Comparison of ENCODE assay signal across 8 cellular contexts in genomic region chr1:205343431-205344009, GRCh38. TPM values are rescaled to one million over a fixed set of nuclear protein-coding genes. Genes with fewer than 3 reads are reported as not detected.
DNase-seq lines count a peak whose midpoint lies in the region; ATAC-seq and TF ChIP-seq lines count a peak whose summit lies in the region.

No MANE protein-coding gene starts in this region.

- WGBS in thyroid gland, 2 donors: 7 to 8% methylated on average over 3 to 5 of the region's 57 CpGs

- in situ Hi-C loops in brain microvascular endothelial cell (cut with HindIII; ENCODE audit: low pct_ligation_motif_present, low sequenced_read_pairs): no loop called here

- peaks cover 13 to 26% of the 10 kb centered on the region in 2 donors for H3K4me1 ChIP-seq in thyroid gland

- no peaks in the 10 kb centered on the region for H3K9me3 ChIP-seq in thyroid gland

- TF ChIP-seq POLR2A in thyroid gland (IDR thresholded peaks at IDR 0.05): no peak

- peak overlapping the region; percentile 27 for H3K4me3 ChIP-seq in brain microvascular endothelial cell (ENCODE audit: low read depth, low read length)
- peak overlapping the region in 1 of 3 donors; percentile 53 for H3K4me3 ChIP-seq in thyroid gland (replicated peaks in 1 of 3)

- H3K27me3 ChIP-seq in brain microvascular endothelial cell (replicated peaks) (peaks cover 45% of the 10 kb centered on the region), thyroid gland (no peaks in the 10 kb centered on the region)

- intact Hi-C loops in thyroid gland (cut with DNase I): no loop called here

- H3K36me3 ChIP-seq in brain microvascular endothelial cell (replicated peaks): no peaks in the 10 kb centered on the region
- H3K36me3 ChIP-seq in thyroid gland: no peaks in the 10 kb centered on the region

- TF ChIP-seq CTCF in brain microvascular endothelial cell (IDR thresholded peaks at IDR 0.05; ENCODE audit: low read depth, low read length, missing control alignments): peak; percentile 46
- peak in 3 of 6 experiments; percentile 5 to 41 (median 10) for TF ChIP-seq CTCF in thyroid gland (IDR thresholded peaks at IDR 0.05)

- peak; percentile 31 for DNase-seq in activated T-cell treated with anti-CD3 and anti-CD28 coated beads, Interleukin-2, amount 50 U/mL, for 1 hour
- DNase-seq in activated T-cell treated with anti-CD3 and anti-CD28 coated beads for 4 hours (no peak), brain microvascular endothelial cell (no peak), left kidney (ENCODE audit: low read depth, low spot score) (peak; percentile 81), thyroid gland (peak; percentile 43 to 55), SK-N-DZ (ENCODE audit: low spot score) (no peak)

- ATAC-seq in HG03342 (IDR thresholded peaks at IDR 0.05; ENCODE audit: unreplicated experiment) (no peak), GM21526 (IDR thresholded peaks at IDR 0.05; ENCODE audit: low FRiP score, unreplicated experiment) (no peak)

- H3K27ac ChIP-seq in brain microvascular endothelial cell (no peak overlapping the region), thyroid gland (no peak overlapping the region)

RNA-seq across cellular contexts. Expression of gene KLHDC8A, which starts 13.2 kb away (rescaled TPM):
- 1 to 10 TPM; 1.1 to 2.0 (median 1.5) TPM for total RNA-seq in thyroid gland
- 1.4 and 1.8 TPM in 2 replicates for polyA plus RNA-seq in SK-N-DZ (2014; cell fraction: cytosol; rRNA removed)
- 0.33 and 0.57 TPM in 2 replicates for polyA plus RNA-seq in SK-N-DZ (2014; cell fraction: nucleus; rRNA removed)

RNA-seq across cellular contexts. Expression of gene NUAK2, which starts 22.0 kb away (rescaled TPM):
- total RNA-seq in thyroid gland: 10 to 100 TPM; 16.8 to 41.0 (median 26.8) TPM
- polyA plus RNA-seq in SK-N-DZ (2014; cell fraction: cytosol; rRNA removed): 1.3 and 1.6 TPM in 2 replicates
- polyA plus RNA-seq in SK-N-DZ (2014; cell fraction: nucleus; rRNA removed): 0.13 and 0.60 TPM in 2 replicates

Comparison
In these comparisons a context has a peak if more than half of its experiments do, and no peak if none do; other contexts are left out.
1. DNase-seq: peak in activated T-cell treated with anti-CD3 and anti-CD28 coated beads, Interleukin-2, amount 50 U/mL, for 1 hour (single experiment), left kidney (single experiment) and thyroid gland (2 of 2); none in activated T-cell treated with anti-CD3 and anti-CD28 coated beads for 4 hours (single experiment), brain microvascular endothelial cell (single experiment) and SK-N-DZ (single experiment).